Comparison of ENCODE assay signal across 19 cellular contexts in the genomic region with DNA sequence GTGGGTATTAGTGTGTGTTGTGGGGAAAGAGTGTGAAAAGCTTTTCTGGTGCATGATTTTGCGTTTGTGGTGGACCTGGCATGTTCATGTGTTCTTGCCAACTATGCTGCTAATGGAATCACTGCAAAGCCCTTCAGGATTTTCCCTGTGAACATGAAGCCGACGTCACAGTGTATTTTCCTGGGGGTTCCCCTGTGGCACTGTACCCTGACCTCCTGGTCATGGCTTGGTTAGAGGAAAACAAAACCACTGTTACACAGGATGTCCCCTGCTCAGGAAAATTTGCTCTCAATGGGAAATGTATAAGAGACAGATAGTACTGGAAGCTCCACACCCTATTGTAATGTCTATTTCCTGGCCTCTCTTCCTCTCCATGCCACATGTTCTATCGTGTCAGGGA.
"Had no signal": no experiment of that assay in that cellular context is flagged by ENCODE, and none has a peak within 500 bp of the region (broad histone marks: within the 10 kb centered on the region; RNA-seq: fewer than 3 reads in every experiment).

No MANE protein-coding gene starts in this region.

- H3K4me3 ChIP-seq: ascending aorta, heart right ventricle, left lung, prostate gland, tibial nerve had no signal

- ATAC-seq: activated CD4-positive, alpha-beta T cell treated with anti-CD3 and anti-CD28 coated beads for 36 hours; activated CD8-positive, alpha-beta memory T cell treated with anti-CD3 and anti-CD28 coated beads, Interleukin-2, amount 10 ng/mL, durations not matched to agents 7 days and 5 days; left lung; stimulated activated effector memory CD8-positive, alpha-beta T cell treated with anti-CD3 and anti-CD28 coated beads, Interleukin-12 subunit alpha, Interleukin-12 subunit beta, amount 100 ng/mL, for 72 hours had no signal

- H3K9me3 Mint-ChIP-seq: activated CD4-positive, alpha-beta memory T cell treated with anti-CD3 and anti-CD28 coated beads for 36 hours; activated naive CD4-positive, alpha-beta T cell treated with anti-CD3 and anti-CD28 coated beads, Interleukin-2, amount 10 ng/mL, durations not matched to agents 7 days and 5 days; activated T-helper 2 cell treated with anti-CD3 and anti-CD28 coated beads, Interferon-gamma antibody, Interleukin-2, Interleukin-4, amounts not matched to agents 10 μg/mL and 5 μg/mL and 100 μg/mL, durations not matched to agents 14 hours and 24 hours and 36 hours; nephron progenitor cell; stimulated activated effector memory CD8-positive, alpha-beta T cell treated with anti-CD3 and anti-CD28 coated beads, Interleukin-12 subunit alpha, Interleukin-12 subunit beta, amount 100 ng/mL, for 72 hours had no signal

- H3K27me3 ChIP-seq: ascending aorta, heart right ventricle, left lung, tibial nerve had no signal

- H3K9me3 ChIP-seq: ascending aorta, heart right ventricle, left lung, prostate gland, tibial nerve had no signal

- H3K4me3 Mint-ChIP-seq: activated CD4-positive, alpha-beta memory T cell treated with anti-CD3 and anti-CD28 coated beads for 36 hours; activated CD4-positive, alpha-beta T cell treated with anti-CD3 and anti-CD28 coated beads for 36 hours; activated CD8-positive, alpha-beta memory T cell treated with anti-CD3 and anti-CD28 coated beads, Interleukin-2, amount 10 ng/mL, durations not matched to agents 7 days and 5 days; activated naive CD4-positive, alpha-beta T cell treated with anti-CD3 and anti-CD28 coated beads, Interleukin-2, amount 10 ng/mL, durations not matched to agents 7 days and 5 days; nephron progenitor cell; stimulated activated effector memory CD8-positive, alpha-beta T cell treated with anti-CD3 and anti-CD28 coated beads, Interleukin-12 subunit alpha, Interleukin-12 subunit beta, amount 100 ng/mL, for 72 hours had no signal

- H3K4me1 Mint-ChIP-seq: activated CD8-positive, alpha-beta memory T cell treated with anti-CD3 and anti-CD28 coated beads, Interleukin-2, amount 10 ng/mL, durations not matched to agents 7 days and 5 days; stimulated activated effector memory CD8-positive, alpha-beta T cell treated with anti-CD3 and anti-CD28 coated beads, Interleukin-12 subunit alpha, Interleukin-12 subunit beta, amount 100 ng/mL, for 72 hours had no signal

- H3K36me3 Mint-ChIP-seq: activated CD8-positive, alpha-beta memory T cell treated with anti-CD3 and anti-CD28 coated beads, Interleukin-2, amount 10 ng/mL, durations not matched to agents 7 days and 5 days; stimulated activated effector memory CD8-positive, alpha-beta T cell treated with anti-CD3 and anti-CD28 coated beads, Interleukin-12 subunit alpha, Interleukin-12 subunit beta, amount 100 ng/mL, for 72 hours had no signal

- H3K27ac ChIP-seq: left lung, prostate gland, WERI-Rb-1 had no signal

- FAIRE-seq: endometrium, islet of Langerhans had no signal

- H3K4me1 ChIP-seq: ascending aorta, left lung, prostate gland had no signal

- H3K36me3 ChIP-seq: ascending aorta, heart right ventricle, left lung, prostate gland, tibial nerve, WERI-Rb-1 had no signal

- H3K27me3 Mint-ChIP-seq: activated CD4-positive, alpha-beta memory T cell treated with anti-CD3 and anti-CD28 coated beads for 36 hours; activated CD4-positive, alpha-beta T cell treated with anti-CD3 and anti-CD28 coated beads for 36 hours; activated naive CD4-positive, alpha-beta T cell treated with anti-CD3 and anti-CD28 coated beads, Interleukin-2, amount 10 ng/mL, durations not matched to agents 7 days and 5 days had no signal

- DNase-seq: activated CD4-positive, alpha-beta memory T cell treated with anti-CD3 and anti-CD28 coated beads for 36 hours; activated CD4-positive, alpha-beta T cell treated with anti-CD3 and anti-CD28 coated beads for 36 hours; activated CD8-positive, alpha-beta memory T cell treated with anti-CD3 and anti-CD28 coated beads, Interleukin-2, amount 10 ng/mL, durations not matched to agents 7 days and 5 days; activated naive CD4-positive, alpha-beta T cell treated with anti-CD3 and anti-CD28 coated beads, Interleukin-2, amount 10 ng/mL, durations not matched to agents 7 days and 5 days; activated T-cell treated with anti-CD3 and anti-CD28 coated beads, Interleukin-2, amount 50 U/mL, for 1 hour; foreskin melanocyte; heart right ventricle; left lung; nephron progenitor cell; stimulated activated CD4-positive, alpha-beta T cell treated with anti-CD3 and anti-CD28 coated beads, Interleukin-12 subunit alpha, Interleukin-12 subunit beta, amount 100 ng/mL, for 4 hours; stimulated activated CD4-positive, alpha-beta T cell treated with anti-CD3 and anti-CD28 coated beads, Interleukin-2, amount 100 ng/mL, for 24 hours; WERI-Rb-1 had no signal

- H3K27ac Mint-ChIP-seq: activated CD4-positive, alpha-beta memory T cell treated with anti-CD3 and anti-CD28 coated beads for 36 hours; activated CD4-positive, alpha-beta T cell treated with anti-CD3 and anti-CD28 coated beads for 36 hours; activated CD8-positive, alpha-beta memory T cell treated with anti-CD3 and anti-CD28 coated beads, Interleukin-2, amount 10 ng/mL, durations not matched to agents 7 days and 5 days; activated naive CD4-positive, alpha-beta T cell treated with anti-CD3 and anti-CD28 coated beads, Interleukin-2, amount 10 ng/mL, durations not matched to agents 7 days and 5 days; activated T-helper 2 cell treated with anti-CD3 and anti-CD28 coated beads, Interferon-gamma antibody, Interleukin-2, Interleukin-4, amounts not matched to agents 10 μg/mL and 5 μg/mL and 100 μg/mL, durations not matched to agents 14 hours and 24 hours and 36 hours; stimulated activated effector memory CD8-positive, alpha-beta T cell treated with anti-CD3 and anti-CD28 coated beads, Interleukin-12 subunit alpha, Interleukin-12 subunit beta, amount 100 ng/mL, for 72 hours had no signal
